12 cellular contexts compared by ENCODE assay signal in genomic region chr9:116959775-116960174, GRCh38.
DNase-seq lines count a peak whose midpoint lies in the region; ATAC-seq lines count a peak whose summit lies in the region.
"Had no signal": no experiment of that assay in that cellular context is flagged by ENCODE, and none has a peak within 500 bp of the region (broad histone marks: within the 10 kb centered on the region; RNA-seq: fewer than 3 reads in every experiment).

No MANE protein-coding gene starts in this region.

- DNase-seq in Ammon's horn (ENCODE audit: low spot score) (peak; percentile 73), NCI-H524 (lab: John Stamatoyannopoulos, UW) (peak; percentile 77 to 89), iPS-NIHi11 (ENCODE audit: low spot score) (peak; percentile 41), NCI-H1694 (lab: John Stamatoyannopoulos, UW) (no peak), OCI-M1 (lab: John Stamatoyannopoulos, UW) (no peak)
- DNase-seq in stimulated activated naive CD8-positive, alpha-beta T cell treated with anti-CD3 and anti-CD28 coated beads, Interleukin-15, amount 100 ng/mL, for 72 hours, result no peak
- DNase-seq: HCEC 1CT, NCI-H1694 treated with DMSO at 0.1 percent for 48 hours, SIG-M5, thyroid gland had no signal

- H3K4me3 Mint-ChIP-seq in stimulated activated naive CD8-positive, alpha-beta T cell treated with anti-CD3 and anti-CD28 coated beads, Interleukin-15, amount 100 ng/mL, for 72 hours, result no peak overlapping the region

- no peaks in the 10 kb centered on the region for H3K4me1 Mint-ChIP-seq in stimulated activated naive CD8-positive, alpha-beta T cell treated with anti-CD3 and anti-CD28 coated beads, Interleukin-15, amount 100 ng/mL, for 72 hours

- H3K27ac Mint-ChIP-seq in stimulated activated naive CD8-positive, alpha-beta T cell treated with anti-CD3 and anti-CD28 coated beads, Interleukin-15, amount 100 ng/mL, for 72 hours, result no peak overlapping the region

- peaks cover 5 to 19% of the 10 kb centered on the region in 2 donors for H3K9me3 Mint-ChIP-seq in stimulated activated naive CD8-positive, alpha-beta T cell treated with anti-CD3 and anti-CD28 coated beads, Interleukin-15, amount 100 ng/mL, for 72 hours

- ATAC-seq in GM19351 (IDR thresholded peaks at IDR 0.05; ENCODE audit: unreplicated experiment) (peak; percentile 58), HG03457 (IDR thresholded peaks at IDR 0.05; ENCODE audit: unreplicated experiment) (no peak)
- no peak for ATAC-seq in stimulated activated naive CD8-positive, alpha-beta T cell treated with anti-CD3 and anti-CD28 coated beads, Interleukin-15, amount 100 ng/mL, for 72 hours

- peaks cover 32% of the 10 kb centered on the region for H3K27me3 Mint-ChIP-seq in stimulated activated naive CD8-positive, alpha-beta T cell treated with anti-CD3 and anti-CD28 coated beads, Interleukin-15, amount 100 ng/mL, for 72 hours

Comparison
In these comparisons a context has a peak if more than half of its experiments do, and no peak if none do; other contexts are left out.
1. DNase-seq: peak in Ammon's horn (single experiment), NCI-H524 (2 of 2) and iPS-NIHi11 (single experiment); none in stimulated activated naive CD8-positive, alpha-beta T cell treated with anti-CD3 and anti-CD28 coated beads, Interleukin-15, amount 100 ng/mL, for 72 hours (0 of 2), NCI-H1694 (single experiment) and OCI-M1 (single experiment).